13 cellular contexts compared by ENCODE assay signal in genomic region chr5:109905906-109906305, GRCh38.
"Had no signal": no experiment of that assay in that cellular context is flagged by ENCODE, and none has a peak within 500 bp of the region (broad histone marks: within the 10 kb centered on the region; RNA-seq: fewer than 3 reads in every experiment).

No MANE protein-coding gene starts in this region.

- H3K27me3 Mint-ChIP-seq: activated naive CD4-positive, alpha-beta T cell treated with anti-CD3 and anti-CD28 coated beads, Interleukin-2, amount 50 U/mL, for 24 hours; activated T-cell treated with anti-CD3 and anti-CD28 coated beads, Interleukin-2, amount 50 U/mL, for 24 hours had no signal

- H3K4me2 ChIP-seq: hepatocyte had no signal

- H3K4me3 Mint-ChIP-seq: activated naive CD4-positive, alpha-beta T cell treated with anti-CD3 and anti-CD28 coated beads, Interleukin-2, amount 50 U/mL, for 24 hours; activated T-cell treated with anti-CD3 and anti-CD28 coated beads, Interleukin-2, amount 50 U/mL, for 24 hours; memory B cell; nephron; T-helper 2 cell treated with Interferon-gamma antibody and Interleukin-4, amounts not matched to agents 5 μg/mL and 100 μg/mL, for 36 hours had no signal

- FAIRE-seq: endothelial cell of umbilical vein had no signal

- H3K4me1 Mint-ChIP-seq: memory B cell had no signal

- H3K4me3 ChIP-seq: cardiac muscle cell, coronary artery, hepatocyte, skin epidermis had no signal

- H3K27ac Mint-ChIP-seq: activated naive CD4-positive, alpha-beta T cell treated with anti-CD3 and anti-CD28 coated beads, Interleukin-2, amount 50 U/mL, for 24 hours; activated T-cell treated with anti-CD3 and anti-CD28 coated beads, Interleukin-2, amount 50 U/mL, for 24 hours; memory B cell; nephron; T-helper 2 cell treated with Interferon-gamma antibody and Interleukin-4, amounts not matched to agents 5 μg/mL and 100 μg/mL, for 36 hours had no signal

- DNase-seq: activated CD4-positive, alpha-beta T cell treated with anti-CD3 and anti-CD28 coated beads, Interleukin-2, amount 50 U/mL, for 4 hours; activated effector memory CD4-positive, alpha-beta T cell treated with Interleukin-2 at 50 U/mL for 16 hours; activated T-cell treated with anti-CD3 and anti-CD28 coated beads, Interleukin-2, amount 50 U/mL, for 24 hours; effector CD4-positive, alpha-beta T cell had no signal

- H3K27ac ChIP-seq: cardiac muscle cell, coronary artery, hepatocyte, skin epidermis had no signal

- H3K79me2 ChIP-seq: hepatocyte had no signal

- H3K9me3 Mint-ChIP-seq: activated naive CD4-positive, alpha-beta T cell treated with anti-CD3 and anti-CD28 coated beads, Interleukin-2, amount 50 U/mL, for 24 hours; activated T-cell treated with anti-CD3 and anti-CD28 coated beads, Interleukin-2, amount 50 U/mL, for 24 hours; memory B cell; nephron; T-helper 2 cell treated with Interferon-gamma antibody and Interleukin-4, amounts not matched to agents 5 μg/mL and 100 μg/mL, for 36 hours had no signal

- H3K36me3 ChIP-seq: cardiac muscle cell had no signal

- H3K27me3 ChIP-seq: hepatocyte had no signal

- H3K36me3 Mint-ChIP-seq: memory B cell had no signal

- H2AFZ ChIP-seq: hepatocyte had no signal
